In genomic region chr7:121873795-121874194, GRCh38 we compare ENCODE assay signal across 11 cellular contexts. TPM values are rescaled to one million over a fixed set of nuclear protein-coding genes. Genes with fewer than 3 reads are reported as not detected.
DNase-seq lines count a peak whose midpoint lies in the region; ATAC-seq and TF ChIP-seq lines count a peak whose summit lies in the region.
"Had no signal": no experiment of that assay in that cellular context is flagged by ENCODE, and none has a peak within 500 bp of the region (broad histone marks: within the 10 kb centered on the region; RNA-seq: fewer than 3 reads in every experiment).

No MANE protein-coding gene starts in this region.

- H3K27me3 ChIP-seq in right atrium auricular region (no peaks in the 10 kb centered on the region), duodenal mucosa (ENCODE audit: control insufficient read depth in 1 of 2, insufficient read depth in 2 of 2, low read length in 2 of 2) (peaks cover 9 to 44% of the 10 kb centered on the region in 2 donors), mucosa of rectum (ENCODE audit: control insufficient read depth in 2 of 2, insufficient read depth in 2 of 2, low read length in 2 of 2) (peaks cover 12 to 19% of the 10 kb centered on the region in 2 donors), aorta (ENCODE audit: control insufficient read depth in 1 of 2, insufficient read depth in 2 of 2, low read length in 1 of 2) (no peaks in the 10 kb centered on the region)

- H3K4me1 ChIP-seq in right atrium auricular region (peaks cover 0 to 7% of the 10 kb centered on the region in 2 donors), duodenal mucosa (ENCODE audit: control insufficient read depth in 1 of 2, insufficient read depth in 2 of 2, low read length in 2 of 2) (no peaks in the 10 kb centered on the region), mucosa of rectum (ENCODE audit: control insufficient read depth in 2 of 2, insufficient read depth in 2 of 2, low read length in 2 of 2) (peaks cover 2 to 5% of the 10 kb centered on the region in 2 donors), aorta (ENCODE audit: control insufficient read depth in 1 of 2, insufficient read depth in 2 of 2, low read length in 2 of 2) (no peaks in the 10 kb centered on the region)

- intact Hi-C loops in cardiac septum (cut with DNase I) (no loop called here), aorta (cut with DNase I) (no loop called here)

- H3K9ac ChIP-seq in duodenal mucosa (ENCODE audit: low read depth in 1 of 2, low read length in 2 of 2) (no peak overlapping the region), mucosa of rectum (ENCODE audit: low read depth in 1 of 2, low read length in 2 of 2) (no peak overlapping the region)

- H3K4me3 ChIP-seq in right atrium auricular region (peak overlapping the region; percentile 40 to 56), duodenal mucosa (ENCODE audit: low read depth in 1 of 2, low read length in 2 of 2) (peak overlapping the region; percentile 60 to 67), mucosa of rectum (ENCODE audit: low read length in 2 of 2) (peak overlapping the region; percentile 26 to 52), aorta (ENCODE audit: low read length in 2 of 2) (peak overlapping the region; percentile 40 to 93)

- peak; percentile 13 for ATAC-seq in aorta (ENCODE audit: low FRiP score)

- 0 to 1% methylated on average over 10 of the region's 10 CpGs for WGBS in aorta, 2 donors

- H3K27ac ChIP-seq in right atrium auricular region (no peak overlapping the region), duodenal mucosa (ENCODE audit: low read depth, low read length) (no peak overlapping the region), mucosa of rectum (ENCODE audit: low read depth in 2 of 2, low read length in 2 of 2) (no peak overlapping the region), aorta (ENCODE audit: low read depth in 1 of 2, low read length in 2 of 2) (no peak overlapping the region)

- DNase-seq in right atrium auricular region (ENCODE audit: low spot score): no peak
- no peak for DNase-seq in cardiac septum (ENCODE audit: low spot score)
- DNase-seq in aorta: no peak
- no peak for DNase-seq in SW 1271 (lab: John Stamatoyannopoulos, UW)
- DNase-seq in NCI-H2171 treated with DMSO at 0.1 percent for 48 hours (lab: John Stamatoyannopoulos, UW): no peak
- DNase-seq in hippocampal formation (lab: John Stamatoyannopoulos, UW): no peak
- DNase-seq: DND-41, MV-4-11 had no signal

- H3K9me3 ChIP-seq in right atrium auricular region (no peaks in the 10 kb centered on the region), duodenal mucosa (ENCODE audit: control insufficient read depth in 1 of 2, low read length in 2 of 2) (no peaks in the 10 kb centered on the region), mucosa of rectum (ENCODE audit: control insufficient read depth in 2 of 2, low read length in 2 of 2) (no peaks in the 10 kb centered on the region), aorta (ENCODE audit: control insufficient read depth, low read length) (no peaks in the 10 kb centered on the region)

- no peak for TF ChIP-seq CTCF in right atrium auricular region (IDR thresholded peaks at IDR 0.05)

- no peaks in the 10 kb centered on the region for H3K36me3 ChIP-seq in right atrium auricular region
- H3K36me3 ChIP-seq in duodenal mucosa (ENCODE audit: control insufficient read depth in 1 of 2, insufficient read depth in 2 of 2, low read length in 2 of 2): no peaks in the 10 kb centered on the region
- H3K36me3 ChIP-seq in mucosa of rectum (ENCODE audit: control insufficient read depth in 2 of 2, insufficient read depth in 2 of 2, low read length in 2 of 2): no peaks in the 10 kb centered on the region
- no peaks in the 10 kb centered on the region for H3K36me3 ChIP-seq in aorta (ENCODE audit: control insufficient read depth in 1 of 2, insufficient read depth in 2 of 2, low read length in 1 of 2)

RNA-seq across cellular contexts. Expression of gene PTPRZ1, which starts 0.8 kb away (rescaled TPM):
- 1 to 10 TPM; 2.6 to 3.0 TPM for total RNA-seq in right atrium auricular region
- total RNA-seq in cardiac septum: 0.51 TPM
- total RNA-seq in aorta: 1 to 10 TPM; 2.2 to 2.7 TPM
- polyA plus RNA-seq in aorta: 1 to 10 TPM in 1 of 2 donors, not detected in 1; 4.1 TPM
- total RNA-seq: activated CD8-positive, alpha-beta memory T cell treated with anti-CD3 and anti-CD28 coated beads for 36 hours had no signal
